In the genomic region with DNA sequence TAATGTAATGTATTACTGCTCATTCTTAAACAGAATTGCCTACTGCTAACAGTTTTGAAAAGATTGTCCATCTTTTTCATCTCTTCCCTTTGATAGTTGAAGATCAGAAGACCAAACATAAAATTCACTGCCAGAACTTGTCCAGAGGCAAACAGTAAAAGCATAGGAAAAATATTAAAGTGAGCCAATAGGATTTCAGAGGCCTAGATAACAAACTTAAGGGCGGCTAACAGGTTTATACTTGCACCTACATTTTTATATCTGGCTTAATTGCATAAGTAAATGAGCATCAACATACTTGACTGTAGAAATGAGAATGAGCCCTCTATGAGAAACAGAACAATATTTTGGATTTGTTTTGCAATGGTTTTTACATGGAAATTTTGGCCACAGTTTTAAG, we compare ENCODE assay signal across 1 cellular context.
TF ChIP-seq lines count a peak whose summit lies in the region.

No MANE protein-coding gene starts in this region.

TF ChIP-seq in HepG2, 621 proteins besides CTCF, POLR2A, EP300 and RAD21:
- TF ChIP-seq AKAP8 (CRISPR knock-in tag; IDR thresholded peaks at IDR 0.05) (no peak), RFXANK (CRISPR knock-in tag; IDR thresholded peaks at IDR 0.05) (no peak), ZNF577 (CRISPR knock-in tag; IDR thresholded peaks at IDR 0.05; ENCODE audit: borderline replicate concordance, low read depth) (no peak)
- TF ChIP-seq, protein P1, sequence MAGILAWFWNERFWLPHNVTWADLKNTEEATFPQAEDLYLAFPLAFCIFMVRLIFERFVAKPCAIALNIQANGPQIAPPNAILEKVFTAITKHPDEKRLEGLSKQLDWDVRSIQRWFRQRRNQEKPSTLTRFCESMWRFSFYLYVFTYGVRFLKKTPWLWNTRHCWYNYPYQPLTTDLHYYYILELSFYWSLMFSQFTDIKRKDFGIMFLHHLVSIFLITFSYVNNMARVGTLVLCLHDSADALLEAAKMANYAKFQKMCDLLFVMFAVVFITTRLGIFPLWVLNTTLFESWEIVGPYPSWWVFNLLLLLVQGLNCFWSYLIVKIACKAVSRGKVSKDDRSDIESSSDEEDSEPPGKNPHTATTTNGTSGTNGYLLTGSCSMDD (CRISPR knock-in tag; IDR thresholded peaks at IDR 0.05) = no peak
TF ChIP-seq in HepG2: peak in this region for 0.
